In the genomic region with DNA sequence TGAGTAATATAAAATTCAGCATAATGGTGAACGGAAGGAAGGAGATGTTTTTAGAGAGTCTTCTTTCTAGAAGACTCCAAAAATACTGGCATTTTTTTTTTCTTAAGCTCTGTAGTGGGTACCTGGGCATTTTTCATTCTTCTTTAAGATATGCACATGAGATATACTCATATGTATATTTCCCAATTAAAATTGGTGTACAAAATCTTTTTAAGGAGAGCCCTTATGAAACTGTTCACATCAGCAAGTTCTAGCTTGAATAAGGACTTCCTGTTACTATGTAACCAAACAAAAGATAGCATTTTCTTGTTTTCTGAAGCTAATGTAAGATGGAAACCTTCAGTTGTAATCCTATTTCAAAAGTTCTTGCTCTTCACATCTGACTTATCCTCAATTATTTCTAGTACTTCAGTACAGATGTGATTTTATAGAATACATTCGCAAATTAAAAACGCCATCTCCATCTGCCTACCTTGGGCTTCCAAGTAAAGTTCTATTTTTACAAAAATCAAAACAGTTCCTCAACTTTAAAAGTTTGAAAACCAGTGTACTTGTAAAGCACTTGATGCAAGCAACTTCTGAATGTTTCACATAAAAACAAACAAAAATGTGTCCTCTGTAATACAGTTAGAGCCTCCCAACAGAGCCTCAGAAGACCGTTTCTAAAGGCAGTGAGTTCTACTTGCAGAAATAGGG, we compare ENCODE assay signal across 8 cellular contexts. TPM values are rescaled to one million over a fixed set of nuclear protein-coding genes. Genes with fewer than 3 reads are reported as not detected.
DNase-seq lines count a peak whose midpoint lies in the region; ATAC-seq and TF ChIP-seq lines count a peak whose summit lies in the region.

No MANE protein-coding gene starts in this region.

- H3K27me3 ChIP-seq in right lobe of liver (no peaks in the 10 kb centered on the region), tibial nerve (no peaks in the 10 kb centered on the region)

- no peak for TF ChIP-seq CTCF in right lobe of liver (IDR thresholded peaks at IDR 0.05)
- TF ChIP-seq CTCF in tibial nerve (IDR thresholded peaks at IDR 0.05) = no peak

- H3K4me3 ChIP-seq in right lobe of liver (peak overlapping the region; percentile 65 to 75 (median 70)), tibial nerve (peak overlapping the region; percentile 55 to 97 (median 69))

- intact Hi-C loops in right lobe of liver (cut with DNase I) = no loop called here

- TF ChIP-seq POLR2A in right lobe of liver (IDR thresholded peaks at IDR 0.05) (peak; percentile 36), tibial nerve (IDR thresholded peaks at IDR 0.05) (no peak)

- peaks cover 26% of the 10 kb centered on the region for H3K36me3 Mint-ChIP-seq in activated CD4-positive, alpha-beta T cell treated with anti-CD3 and anti-CD28 coated beads, Interleukin-2, amount 10 ng/mL, durations not matched to agents 7 days and 5 days (ENCODE audit: low read depth)

- peak overlapping the region; percentile 84 for H3K27ac ChIP-seq in caudate nucleus (ENCODE audit: low read depth, low read length)
- H3K27ac ChIP-seq in right lobe of liver = peak overlapping the region; percentile 82 to 93 (median 90)
- H3K27ac ChIP-seq in tibial nerve = peak overlapping the region; percentile 93 to 95 (median 94)

- peaks cover 56% of the 10 kb centered on the region for H3K4me1 Mint-ChIP-seq in activated CD4-positive, alpha-beta T cell treated with anti-CD3 and anti-CD28 coated beads, Interleukin-2, amount 10 ng/mL, durations not matched to agents 7 days and 5 days

- H3K36me3 ChIP-seq in right lobe of liver = no peaks in the 10 kb centered on the region
- H3K36me3 ChIP-seq in tibial nerve = no peaks in the 10 kb centered on the region

- TF ChIP-seq EP300 in tibial nerve (IDR thresholded peaks at IDR 0.05) = no peak

- H3K27me3 Mint-ChIP-seq in activated CD4-positive, alpha-beta T cell treated with anti-CD3 and anti-CD28 coated beads, Interleukin-2, amount 10 ng/mL, durations not matched to agents 7 days and 5 days = no peaks in the 10 kb centered on the region

- ATAC-seq in HG02588 (IDR thresholded peaks at IDR 0.05; ENCODE audit: unreplicated experiment) (peak; percentile 18), right lobe of liver (peak in 3 of 4 donors; percentile 14 to 28 (median 26)), GM18520 (IDR thresholded peaks at IDR 0.05; ENCODE audit: unreplicated experiment) (no peak)

- H3K4me3 Mint-ChIP-seq in activated CD4-positive, alpha-beta T cell treated with anti-CD3 and anti-CD28 coated beads, Interleukin-2, amount 10 ng/mL, durations not matched to agents 7 days and 5 days = peak overlapping the region; percentile 89

- peaks cover 0 to 16% (median 9%) of the 10 kb centered on the region in 4 donors for H3K4me1 ChIP-seq in right lobe of liver
- H3K4me1 ChIP-seq in tibial nerve = peaks cover 0 to 47% (median 18%) of the 10 kb centered on the region in 4 donors

- no peaks in the 10 kb centered on the region for H3K9me3 ChIP-seq in right lobe of liver
- no peaks in the 10 kb centered on the region for H3K9me3 ChIP-seq in tibial nerve

- CTCF ChIA-PET in activated CD4-positive, alpha-beta T cell treated with anti-CD3 and anti-CD28 coated beads, Interleukin-2, amount 10 ng/mL, durations not matched to agents 7 days and 5 days (lab: Charles Lee) = interaction anchor here (1.6 kb wide), 1 partner anchor 10 kb away, joined by 4 read pairs; no protein-coding TSS in a partner anchor

- H3K27ac Mint-ChIP-seq in activated CD4-positive, alpha-beta T cell treated with anti-CD3 and anti-CD28 coated beads, Interleukin-2, amount 10 ng/mL, durations not matched to agents 7 days and 5 days = peak overlapping the region; percentile 100

- no peaks in the 10 kb centered on the region for H3K9me3 Mint-ChIP-seq in activated CD4-positive, alpha-beta T cell treated with anti-CD3 and anti-CD28 coated beads, Interleukin-2, amount 10 ng/mL, durations not matched to agents 7 days and 5 days

- POLR2A ChIA-PET in activated CD4-positive, alpha-beta T cell treated with anti-CD3 and anti-CD28 coated beads, Interleukin-2, amount 10 ng/mL, durations not matched to agents 7 days and 5 days (lab: Charles Lee) = no interaction called here

- 1% methylated on average over 4 of the region's 4 CpGs for WGBS in right lobe of liver (ENCODE audit: insufficient coverage, low coverage, low lambda C conversion rate, missing lambda C conversion rate)
- WGBS in tibial nerve, 2 donors = 1 to 2% methylated on average over 4 of the region's 4 CpGs

- no peak for DNase-seq in activated CD4-positive, alpha-beta T cell treated with anti-CD3 and anti-CD28 coated beads, Interleukin-2, amount 10 ng/mL, durations not matched to agents 7 days and 5 days
- DNase-seq in activated CD4-positive, alpha-beta T cell treated with anti-CD3 and anti-CD28 coated beads for 4 hours = no peak
- DNase-seq in NCI-H774 (lab: John Stamatoyannopoulos, UW) (peak; percentile 58), caudate nucleus (lab: John Stamatoyannopoulos, UW) (no peak), right lobe of liver (no peak), tibial nerve (ENCODE audit: low spot score in 2 of 2) (no peak)

RNA-seq across cellular contexts. Expression of gene MANEA, which starts 0.6 kb away (rescaled TPM):
- 10 to 100 TPM; 27.3 to 31.4 TPM for total RNA-seq in activated CD4-positive, alpha-beta T cell treated with anti-CD3 and anti-CD28 coated beads, Interleukin-2, amount 10 ng/mL, durations not matched to agents 7 days and 5 days
- total RNA-seq in right lobe of liver (10 to 100 TPM; 12.5 to 32.7 (median 22.1) TPM), tibial nerve (10 to 100 TPM in 2 of 4 donors, 1 to 10 TPM in 2; 7.5 to 11.4 (median 9.9) TPM)
